In the genomic region with DNA sequence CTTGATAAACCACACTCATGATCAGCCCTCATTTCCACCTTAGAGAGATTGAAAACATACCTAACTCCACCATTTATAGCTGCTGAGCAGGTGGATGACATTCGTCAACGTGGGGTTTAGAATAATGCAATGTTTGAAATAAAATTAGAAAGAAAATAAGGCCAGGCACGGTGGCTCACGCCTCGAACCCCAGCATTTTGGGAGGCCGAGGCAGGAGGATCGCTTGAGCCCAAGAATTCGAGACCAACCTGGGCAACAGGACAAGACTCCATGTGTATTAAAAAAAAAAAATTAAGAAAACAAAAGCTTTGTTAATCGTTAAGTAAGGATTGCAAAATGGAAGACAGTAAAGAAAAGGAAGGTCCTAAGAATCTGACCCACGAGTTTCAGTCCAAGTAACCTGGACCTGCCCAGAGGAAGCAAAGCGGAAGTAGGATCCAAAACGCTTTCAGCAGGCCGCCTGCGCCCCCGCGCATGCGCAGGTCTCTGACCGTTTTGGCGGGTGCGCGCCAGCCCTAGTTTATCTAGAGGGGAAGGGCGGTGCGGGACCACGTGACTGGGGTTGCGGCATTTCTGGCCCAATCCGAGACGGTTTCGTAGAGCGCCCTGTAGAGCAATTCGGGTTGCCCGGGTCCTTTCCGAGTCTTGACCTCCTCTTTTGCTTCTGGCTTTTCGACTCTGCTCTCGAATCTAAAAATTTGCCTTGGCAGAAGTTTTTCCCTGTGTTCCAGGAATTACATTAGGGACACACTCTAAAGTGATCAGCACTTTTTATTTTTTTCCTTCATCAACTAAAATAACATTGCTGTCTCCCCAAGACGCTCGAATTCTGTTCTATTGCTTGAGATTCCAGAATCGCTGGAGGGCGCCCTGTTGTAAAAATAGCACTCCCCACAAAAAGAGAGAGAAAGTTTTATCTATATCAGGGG, we compare ENCODE assay signal across 1 cellular context.
TF ChIP-seq lines count a peak whose summit lies in the region.

No MANE protein-coding gene starts in this region.

TF ChIP-seq in GM12878, 131 proteins besides CTCF, POLR2A, EP300 and RAD21 (continued from another document):
- TF ChIP-seq, protein P1, sequence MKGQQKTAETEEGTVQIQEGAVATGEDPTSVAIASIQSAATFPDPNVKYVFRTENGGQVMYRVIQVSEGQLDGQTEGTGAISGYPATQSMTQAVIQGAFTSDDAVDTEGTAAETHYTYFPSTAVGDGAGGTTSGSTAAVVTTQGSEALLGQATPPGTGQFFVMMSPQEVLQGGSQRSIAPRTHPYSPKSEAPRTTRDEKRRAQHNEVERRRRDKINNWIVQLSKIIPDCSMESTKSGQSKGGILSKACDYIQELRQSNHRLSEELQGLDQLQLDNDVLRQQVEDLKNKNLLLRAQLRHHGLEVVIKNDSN (IDR thresholded peaks at IDR 0.05; ENCODE audit: borderline replicate concordance, extremely low read length, insufficient read depth, low read depth, low read length) = peak; percentile 90
- no peak for TF ChIP-seq ZNF217 (IDR thresholded peaks at IDR 0.05)
- peak; percentile 88 for TF ChIP-seq NRF1 (conservative IDR thresholded peaks at IDR 0.05; ENCODE audit: low read depth, low read length)
- TF ChIP-seq PAX5 (IDR thresholded peaks at IDR 0.05; ENCODE audit: borderline replicate concordance, low read depth, low read length) = 0 out of 2 replicates have a peak, but pooled peaks have one; percentile 5
- TF ChIP-seq BHLHE40 (IDR thresholded peaks at IDR 0.05; ENCODE audit: borderline replicate concordance in 1 of 2, low read depth in 2 of 2, low read length in 1 of 2) = peak; percentile 16 to 47; a peak in 1 of 4 replicates
- 0 out of 2 replicates have a peak, but pooled peaks have one; percentile 48 for TF ChIP-seq CREM (IDR thresholded peaks at IDR 0.05; ENCODE audit: low read depth)
- TF ChIP-seq, protein P2, sequence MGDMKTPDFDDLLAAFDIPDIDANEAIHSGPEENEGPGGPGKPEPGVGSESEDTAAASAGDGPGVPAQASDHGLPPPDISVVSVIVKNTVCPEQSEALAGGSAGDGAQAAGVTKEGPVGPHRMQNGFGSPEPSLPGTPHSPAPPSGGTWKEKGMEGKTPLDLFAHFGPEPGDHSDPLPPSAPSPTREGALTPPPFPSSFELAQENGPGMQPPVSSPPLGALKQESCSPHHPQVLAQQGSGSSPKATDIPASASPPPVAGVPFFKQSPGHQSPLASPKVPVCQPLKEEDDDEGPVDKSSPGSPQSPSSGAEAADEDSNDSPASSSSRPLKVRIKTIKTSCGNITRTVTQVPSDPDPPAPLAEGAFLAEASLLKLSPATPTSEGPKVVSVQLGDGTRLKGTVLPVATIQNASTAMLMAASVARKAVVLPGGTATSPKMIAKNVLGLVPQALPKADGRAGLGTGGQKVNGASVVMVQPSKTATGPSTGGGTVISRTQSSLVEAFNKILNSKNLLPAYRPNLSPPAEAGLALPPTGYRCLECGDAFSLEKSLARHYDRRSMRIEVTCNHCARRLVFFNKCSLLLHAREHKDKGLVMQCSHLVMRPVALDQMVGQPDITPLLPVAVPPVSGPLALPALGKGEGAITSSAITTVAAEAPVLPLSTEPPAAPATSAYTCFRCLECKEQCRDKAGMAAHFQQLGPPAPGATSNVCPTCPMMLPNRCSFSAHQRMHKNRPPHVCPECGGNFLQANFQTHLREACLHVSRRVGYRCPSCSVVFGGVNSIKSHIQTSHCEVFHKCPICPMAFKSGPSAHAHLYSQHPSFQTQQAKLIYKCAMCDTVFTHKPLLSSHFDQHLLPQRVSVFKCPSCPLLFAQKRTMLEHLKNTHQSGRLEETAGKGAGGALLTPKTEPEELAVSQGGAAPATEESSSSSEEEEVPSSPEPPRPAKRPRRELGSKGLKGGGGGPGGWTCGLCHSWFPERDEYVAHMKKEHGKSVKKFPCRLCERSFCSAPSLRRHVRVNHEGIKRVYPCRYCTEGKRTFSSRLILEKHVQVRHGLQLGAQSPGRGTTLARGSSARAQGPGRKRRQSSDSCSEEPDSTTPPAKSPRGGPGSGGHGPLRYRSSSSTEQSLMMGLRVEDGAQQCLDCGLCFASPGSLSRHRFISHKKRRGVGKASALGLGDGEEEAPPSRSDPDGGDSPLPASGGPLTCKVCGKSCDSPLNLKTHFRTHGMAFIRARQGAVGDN (IDR thresholded peaks at IDR 0.05) = peak; percentile 77; the same call in 1 of the 2 replicates
- TF ChIP-seq MEF2A (IDR thresholded peaks at IDR 0.05; ENCODE audit: insufficient read depth, low read depth, low read length) = peak; percentile 56; the same call in 1 of the 2 replicates
- TF ChIP-seq, protein P3, sequence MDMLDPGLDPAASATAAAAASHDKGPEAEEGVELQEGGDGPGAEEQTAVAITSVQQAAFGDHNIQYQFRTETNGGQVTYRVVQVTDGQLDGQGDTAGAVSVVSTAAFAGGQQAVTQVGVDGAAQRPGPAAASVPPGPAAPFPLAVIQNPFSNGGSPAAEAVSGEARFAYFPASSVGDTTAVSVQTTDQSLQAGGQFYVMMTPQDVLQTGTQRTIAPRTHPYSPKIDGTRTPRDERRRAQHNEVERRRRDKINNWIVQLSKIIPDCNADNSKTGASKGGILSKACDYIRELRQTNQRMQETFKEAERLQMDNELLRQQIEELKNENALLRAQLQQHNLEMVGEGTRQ (IDR thresholded peaks at IDR 0.05; ENCODE audit: borderline replicate concordance, low read depth, low read length) = peak; percentile 81
- TF ChIP-seq SMC3 (IDR thresholded peaks at IDR 0.05; ENCODE audit: borderline replicate concordance, low read length) = no peak
- no peak for TF ChIP-seq CBX5 (IDR thresholded peaks at IDR 0.05; ENCODE audit: low read depth)
- TF ChIP-seq, protein P4, sequence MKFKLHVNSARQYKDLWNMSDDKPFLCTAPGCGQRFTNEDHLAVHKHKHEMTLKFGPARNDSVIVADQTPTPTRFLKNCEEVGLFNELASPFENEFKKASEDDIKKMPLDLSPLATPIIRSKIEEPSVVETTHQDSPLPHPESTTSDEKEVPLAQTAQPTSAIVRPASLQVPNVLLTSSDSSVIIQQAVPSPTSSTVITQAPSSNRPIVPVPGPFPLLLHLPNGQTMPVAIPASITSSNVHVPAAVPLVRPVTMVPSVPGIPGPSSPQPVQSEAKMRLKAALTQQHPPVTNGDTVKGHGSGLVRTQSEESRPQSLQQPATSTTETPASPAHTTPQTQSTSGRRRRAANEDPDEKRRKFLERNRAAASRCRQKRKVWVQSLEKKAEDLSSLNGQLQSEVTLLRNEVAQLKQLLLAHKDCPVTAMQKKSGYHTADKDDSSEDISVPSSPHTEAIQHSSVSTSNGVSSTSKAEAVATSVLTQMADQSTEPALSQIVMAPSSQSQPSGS (IDR thresholded peaks at IDR 0.05; ENCODE audit: low read length) = no peak
- TF ChIP-seq, protein P5, sequence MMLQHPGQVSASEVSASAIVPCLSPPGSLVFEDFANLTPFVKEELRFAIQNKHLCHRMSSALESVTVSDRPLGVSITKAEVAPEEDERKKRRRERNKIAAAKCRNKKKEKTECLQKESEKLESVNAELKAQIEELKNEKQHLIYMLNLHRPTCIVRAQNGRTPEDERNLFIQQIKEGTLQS (IDR thresholded peaks at IDR 0.05; ENCODE audit: borderline replicate concordance, extremely low read depth, low read depth, low read length) = peak; percentile 59; the same call in 1 of the 2 replicates
